In genomic region chr12:24595652-24596235, GRCh38 we compare ENCODE assay signal across 12 cellular contexts.
DNase-seq lines count a peak whose midpoint lies in the region; ATAC-seq, FAIRE-seq and TF ChIP-seq lines count a peak whose summit lies in the region.
"Had no signal": no experiment of that assay in that cellular context is flagged by ENCODE, and none has a peak within 500 bp of the region (broad histone marks: within the 10 kb centered on the region; RNA-seq: fewer than 3 reads in every experiment).

No MANE protein-coding gene starts in this region.

- BruUV-seq in endothelial cell of umbilical vein (replicated peaks; lab: Mats Ljungman, UMichigan): no TSS peak

- POLR2A ChIA-PET in endothelial cell of umbilical vein (lab: Charles Lee): no interaction called here

- no peak overlapping the region for H3K9ac ChIP-seq in endothelial cell of umbilical vein (replicated peaks; ENCODE audit: extremely low read depth, insufficient read depth, low read length)

- peaks cover 7% of the 10 kb centered on the region for H3K4me1 ChIP-seq in endothelial cell of umbilical vein (ENCODE audit: control insufficient read depth, extremely low read depth, insufficient read depth, low read length)
- H3K4me1 ChIP-seq: A549 had no signal

- no peaks in the 10 kb centered on the region for H4K20me1 ChIP-seq in endothelial cell of umbilical vein (replicated peaks; ENCODE audit: control insufficient read depth, extremely low read depth, insufficient read depth, low read length)

- intact Hi-C loops in endothelial cell of umbilical vein (cut with micrococcal nuclease): loop anchor here (2.0 to 10.0 kb wide), 3 partner anchors 485 to 1391 kb away; no protein-coding TSS in a partner anchor

- ATAC-seq in HG02610 (IDR thresholded peaks at IDR 0.05; ENCODE audit: unreplicated experiment) (no peak), GM19463 (IDR thresholded peaks at IDR 0.05; ENCODE audit: unreplicated experiment) (no peak), HG02763 (IDR thresholded peaks at IDR 0.05; ENCODE audit: unreplicated experiment) (no peak)
- ATAC-seq: left cardiac atrium had no signal

- H3K4me2 ChIP-seq in endothelial cell of umbilical vein (ENCODE audit: insufficient read depth, low read length): no peak overlapping the region
- H3K4me2 ChIP-seq: A549 had no signal

- FAIRE-seq in endothelial cell of umbilical vein (lab: Jason Lieb, UNC): no peak
- FAIRE-seq: A549 had no signal

- H3K4me3 ChIP-seq in endothelial cell of umbilical vein (replicated peaks in 1 of 3; ENCODE audit: insufficient read depth in 1 of 3, low read depth in 1 of 3, low read length in 3 of 3): no peak overlapping the region
- H3K4me3 ChIP-seq in retinal pigment epithelial cell (ENCODE audit: low read length): no peak overlapping the region
- H3K4me3 ChIP-seq: A549 had no signal

- peak; percentile 86 for DNase-seq in DMS53 (lab: John Stamatoyannopoulos, UW)
- DNase-seq in DMS53 treated with DMSO at 0.1 percent for 48 hours (lab: John Stamatoyannopoulos, UW; ENCODE audit: unreplicated experiment): no peak
- peak; percentile 63 for DNase-seq in NCI-H69 (lab: John Stamatoyannopoulos, UW)
- DNase-seq in endothelial cell of umbilical vein (ENCODE audit: low read depth, low spot score): no peak
- peak; percentile 5 for DNase-seq in retinal pigment epithelial cell (ENCODE audit: low read depth)
- DNase-seq: left cardiac atrium, NCI-H2171 treated with DMSO at 0.1 percent for 48 hours had no signal

- no peaks in the 10 kb centered on the region for H3K36me3 ChIP-seq in endothelial cell of umbilical vein (ENCODE audit: control insufficient read depth in 2 of 2, extremely low read depth in 1 of 2, insufficient read depth in 2 of 2, low read length in 2 of 2)

- H3K79me2 ChIP-seq in endothelial cell of umbilical vein (ENCODE audit: control insufficient read depth, insufficient read depth, low read length): no peaks in the 10 kb centered on the region

- peaks cover 7 to 12% of the 10 kb centered on the region in 2 experiments for H3K27me3 ChIP-seq in endothelial cell of umbilical vein (ENCODE audit: control insufficient read depth in 2 of 2, insufficient read depth in 2 of 2, low read length in 2 of 2)

- no peak for TF ChIP-seq POLR2A in endothelial cell of umbilical vein (IDR thresholded peaks at IDR 0.05; ENCODE audit: low read depth, low read length)

- no peaks in the 10 kb centered on the region for H3K9me3 ChIP-seq in endothelial cell of umbilical vein (replicated peaks; ENCODE audit: control insufficient read depth, insufficient read depth, low read length)
- H3K9me3 ChIP-seq: A549 had no signal

- dilution Hi-C loops in endothelial cell of umbilical vein (cut with MboI; ENCODE audit: extremely low pct_ligation_motif_present, low sequenced_read_pairs): no loop called here

- H3K27ac ChIP-seq in endothelial cell of umbilical vein (ENCODE audit: insufficient read depth, low read depth, low read length): no peak overlapping the region
- H3K27ac ChIP-seq: A549, HL-60 had no signal

- H2AFZ ChIP-seq in endothelial cell of umbilical vein (ENCODE audit: low read depth, low read length): no peak overlapping the region

- peak; percentile 21 to 29 for TF ChIP-seq CTCF in endothelial cell of umbilical vein (IDR thresholded peaks at IDR 0.05; ENCODE audit: extremely low read depth in 1 of 2, insufficient read depth in 1 of 2, low read depth in 1 of 2, low read length in 2 of 2)
- TF ChIP-seq CTCF in retinal pigment epithelial cell (conservative IDR thresholded peaks at IDR 0.05; ENCODE audit: low read depth, low read length): peak; percentile 65

- H3K9me1 ChIP-seq in endothelial cell of umbilical vein (replicated peaks; ENCODE audit: control insufficient read depth, extremely low read depth, insufficient read depth, low read length): no peaks in the 10 kb centered on the region

- CTCF ChIA-PET in endothelial cell of umbilical vein (lab: Charles Lee): no interaction called here

TF ChIP-seq in endothelial cell of umbilical vein, 7 proteins besides CTCF, POLR2A, EP300 and RAD21:
- TF ChIP-seq MYC (IDR thresholded peaks at IDR 0.05; ENCODE audit: low read depth, low read length) (no peak), JUN (IDR thresholded peaks at IDR 0.05; ENCODE audit: borderline replicate concordance, insufficient read depth, insufficient read length, low read depth) (no peak), EZH2 (IDR thresholded peaks at IDR 0.05; ENCODE audit: borderline replicate concordance, low read depth, low read length, severe bottlenecking) (no peak), MAX (IDR thresholded peaks at IDR 0.05; ENCODE audit: insufficient read depth, insufficient read length) (no peak), GATA2 (IDR thresholded peaks at IDR 0.05; ENCODE audit: insufficient read depth, insufficient read length, low read depth, low read length) (no peak), POLR2AphosphoS5 (IDR thresholded peaks at IDR 0.05; ENCODE audit: insufficient read depth, low read depth, low read length) (no peak), FOS (IDR thresholded peaks at IDR 0.05; ENCODE audit: borderline replicate concordance, insufficient read depth, low read length) (no peak)

Comparison
In these comparisons a context has a peak if more than half of its experiments do, and no peak if none do; other contexts are left out.
1. DNase-seq: peak in DMS53 (single experiment), NCI-H69 (single experiment) and retinal pigment epithelial cell (single experiment); none in DMS53 treated with DMSO at 0.1 percent for 48 hours (single experiment) and endothelial cell of umbilical vein (single experiment).